Comparison of ENCODE assay signal across 11 cellular contexts in genomic region chr1:27517907-27518718, GRCh38. TPM values are rescaled to one million over a fixed set of nuclear protein-coding genes. Genes with fewer than 3 reads are reported as not detected.
DNase-seq lines count a peak whose midpoint lies in the region; ATAC-seq and TF ChIP-seq lines count a peak whose summit lies in the region.
"Had no signal": no experiment of that assay in that cellular context is flagged by ENCODE, and none has a peak within 500 bp of the region (broad histone marks: within the 10 kb centered on the region; RNA-seq: fewer than 3 reads in every experiment).

No MANE protein-coding gene starts in this region.

- 19% methylated on average over 20 of the region's 21 CpGs for WGBS in mammary epithelial cell (ENCODE audit: low coverage, missing lambda C conversion rate)

- H3K9ac ChIP-seq in mammary epithelial cell (ENCODE audit: insufficient read depth, low read length) = peak overlapping the region; percentile 20

- intact Hi-C loops in left ventricle myocardium superior (cut with micrococcal nuclease) (no loop called here), mammary epithelial cell (cut with micrococcal nuclease) (no loop called here), uterus (cut with DNase I; ENCODE audit: low total_unique reads) (no loop called here)

- dilution Hi-C loops in mammary epithelial cell (cut with HindIII; ENCODE audit: low sequenced_read_pairs) = no loop called here

- CTCF ChIA-PET in mammary epithelial cell (lab: Charles Lee; ENCODE audit: low non-redundant PET) = interaction anchor here (0.6 to 0.7 kb wide), 2 partner anchors 61 to 86 kb away, joined by 3 to 7 read pairs; partner anchors contain the start of gene AHDC1

- H3K4me3 ChIP-seq in cardiac muscle cell = no peak overlapping the region
- no peak overlapping the region for H3K4me3 ChIP-seq in mammary epithelial cell (replicated peaks in 1 of 3; ENCODE audit: insufficient read depth in 1 of 3, low read depth in 2 of 3, low read length in 3 of 3)
- no peak overlapping the region for H3K4me3 ChIP-seq in uterus
- H3K4me3 ChIP-seq: BLaER1 treated with 17β-estradiol and CSF1 and Interleukin-3, amounts not matched to agents 10 nM and 100 nM had no signal

- no peaks in the 10 kb centered on the region for H3K9me3 Mint-ChIP-seq in mesothelial cell of epicardium

- H3K27ac ChIP-seq in cardiac muscle cell (peak overlapping the region; percentile 94), mammary epithelial cell (ENCODE audit: insufficient read depth, low read depth, low read length) (peak overlapping the region; percentile 54), uterus (peak overlapping the region; percentile 29 to 53)
- H3K27ac ChIP-seq: BLaER1 treated with 17β-estradiol and CSF1 and Interleukin-3, amounts not matched to agents 10 nM and 100 nM had no signal

- H3K79me2 ChIP-seq in mammary epithelial cell (ENCODE audit: insufficient read depth, low read length) = no peaks in the 10 kb centered on the region

- H3K36me3 ChIP-seq in cardiac muscle cell = no peaks in the 10 kb centered on the region
- no peaks in the 10 kb centered on the region for H3K36me3 ChIP-seq in mammary epithelial cell (ENCODE audit: insufficient read depth, low read length)
- H3K36me3 ChIP-seq in uterus = no peaks in the 10 kb centered on the region
- H3K36me3 ChIP-seq: BLaER1 treated with 17β-estradiol and CSF1 and Interleukin-3, amounts not matched to agents 10 nM and 100 nM had no signal

- no peaks in the 10 kb centered on the region for H3K9me3 ChIP-seq in cardiac muscle cell (ENCODE audit: low read depth)
- H3K9me3 ChIP-seq in mammary epithelial cell (replicated peaks; ENCODE audit: insufficient read depth, low read length) = no peaks in the 10 kb centered on the region
- no peaks in the 10 kb centered on the region for H3K9me3 ChIP-seq in uterus
- H3K9me3 ChIP-seq: BLaER1 treated with 17β-estradiol and CSF1 and Interleukin-3, amounts not matched to agents 10 nM and 100 nM had no signal

- H3K27me3 Mint-ChIP-seq in mesothelial cell of epicardium (ENCODE audit: low read depth) = no peaks in the 10 kb centered on the region

- H3K27me3 ChIP-seq in cardiac muscle cell (no peaks in the 10 kb centered on the region), mammary epithelial cell (ENCODE audit: insufficient read depth, low read length) (no peaks in the 10 kb centered on the region), uterus (no peaks in the 10 kb centered on the region)
- H3K27me3 ChIP-seq: BLaER1 treated with 17β-estradiol and CSF1 and Interleukin-3, amounts not matched to agents 10 nM and 100 nM had no signal

- TF ChIP-seq POLR2A in uterus (IDR thresholded peaks at IDR 0.05) = no peak

- H3K4me3 Mint-ChIP-seq in mesothelial cell of epicardium = no peak overlapping the region

- no peak for ATAC-seq in left ventricle myocardium superior
- no peak for ATAC-seq in HG02588 (IDR thresholded peaks at IDR 0.05; ENCODE audit: unreplicated experiment)

- H4K20me1 ChIP-seq in mammary epithelial cell (ENCODE audit: insufficient read depth, low read length) = no peaks in the 10 kb centered on the region
- H4K20me1 ChIP-seq: BLaER1 treated with 17β-estradiol and CSF1 and Interleukin-3, amounts not matched to agents 10 nM and 100 nM had no signal

- peaks cover 47% of the 10 kb centered on the region for H3K4me1 ChIP-seq in cardiac muscle cell (ENCODE audit: low read depth)
- peaks cover 54% of the 10 kb centered on the region for H3K4me1 ChIP-seq in mammary epithelial cell (ENCODE audit: insufficient read depth, low read length)
- peaks cover 0 to 30% of the 10 kb centered on the region in 2 donors for H3K4me1 ChIP-seq in uterus

- peak overlapping the region; percentile 77 for H2AFZ ChIP-seq in mammary epithelial cell (ENCODE audit: low read depth, low read length)

- no TSS peak for BruUV-seq in mammary epithelial cell (replicated peaks; lab: Mats Ljungman, UMichigan)

- peak overlapping the region; percentile 14 for H3K4me2 ChIP-seq in mammary epithelial cell (ENCODE audit: insufficient read depth, low read depth, low read length)
- H3K4me2 ChIP-seq: BLaER1 treated with 17β-estradiol and CSF1 and Interleukin-3, amounts not matched to agents 10 nM and 100 nM had no signal

- DNase-seq in cardiac muscle cell (ENCODE audit: low read depth in 1 of 2, low spot score in 1 of 2) = no peak
- DNase-seq in left ventricle myocardium superior = no peak
- peak; percentile 73 for DNase-seq in mammary epithelial cell
- DNase-seq in mesothelial cell of epicardium (ENCODE audit: low spot score in 2 of 2, unreplicated experiment in 2 of 2) = no peak
- no peak for DNase-seq in uterus
- no peak for DNase-seq in NCI-H526 (lab: John Stamatoyannopoulos, UW)
- DNase-seq in NCI-H2171 treated with DMSO at 0.1 percent for 48 hours (lab: John Stamatoyannopoulos, UW) = no peak
- DNase-seq: central memory CD4-positive, alpha-beta T cell; NCI-H1436 treated with DMSO at 0.1 percent for 48 hours had no signal

- H3K4me1 Mint-ChIP-seq in mesothelial cell of epicardium = peaks cover 54% of the 10 kb centered on the region

- H3K27ac Mint-ChIP-seq in mesothelial cell of epicardium = peak overlapping the region; percentile 37

- no peaks in the 10 kb centered on the region for H3K36me3 Mint-ChIP-seq in mesothelial cell of epicardium

- in situ Hi-C loops in mammary epithelial cell (cut with MboI; ENCODE audit: low sequenced_read_pairs in 2 of 2) = no loop called here

- no peak for TF ChIP-seq CTCF in cardiac muscle cell (IDR thresholded peaks at IDR 0.05; ENCODE audit: low read depth, low read length)
- no peak for TF ChIP-seq CTCF in mammary epithelial cell (conservative IDR thresholded peaks at IDR 0.05 in 1 of 2, IDR thresholded peaks at IDR 0.05 in 1 of 2; ENCODE audit: extremely low read depth in 1 of 2, insufficient read depth in 1 of 2, low read depth in 1 of 2, low read length in 2 of 2)
- TF ChIP-seq CTCF in mesothelial cell of epicardium (IDR thresholded peaks at IDR 0.05; ENCODE audit: unreplicated experiment) = no peak
- TF ChIP-seq CTCF in uterus (IDR thresholded peaks at IDR 0.05) = no peak

RNA-seq across cellular contexts. Expression of gene WASF2, which starts 28.1 kb away (rescaled TPM):
- total RNA-seq in cardiac muscle cell = 18.8 and 32.7 TPM in 2 replicates
- polyA plus RNA-seq in cardiac muscle cell = 53.4 and 69.2 TPM in 2 replicates
- total RNA-seq in left ventricle myocardium superior = 59.1 TPM
- total RNA-seq in mammary epithelial cell = 100 to 1,000 TPM in 1 of 2 donors, 10 to 100 TPM in 1; 32.2 to 138 TPM
- 58.1 TPM for polyA plus RNA-seq in mammary epithelial cell
- 246 TPM for polyA minus RNA-seq in mammary epithelial cell
- 97.8 to 102 TPM (median 99.3 TPM) in 3 replicates for total RNA-seq in mesothelial cell of epicardium
- 100 to 1,000 TPM in 1 of 4 donors, 10 to 100 TPM in 3; 27.2 to 178 (median 41.1) TPM for total RNA-seq in uterus

Comparison
In these comparisons a context has a peak if more than half of its experiments do, and no peak if none do; other contexts are left out.
1. H3K27ac ChIP-seq: peak in every context shown above with its lines; median percentile 94 in cardiac muscle cell; 54 in mammary epithelial cell; 41 in uterus.